8 cellular contexts compared by ENCODE assay signal in genomic region chr10:50310560-50311174, GRCh38. TPM values are rescaled to one million over a fixed set of nuclear protein-coding genes. Genes with fewer than 3 reads are reported as not detected.
DNase-seq lines count a peak whose midpoint lies in the region; ATAC-seq and TF ChIP-seq lines count a peak whose summit lies in the region.

No MANE protein-coding gene starts in this region.

- H3K27me3 ChIP-seq in liver (ENCODE audit: control insufficient read depth in 4 of 4, insufficient read depth in 4 of 4, low read length in 3 of 4): no peaks in the 10 kb centered on the region

- peaks cover 11% of the 10 kb centered on the region for H3K4me1 Mint-ChIP-seq in activated CD4-positive, alpha-beta memory T cell treated with anti-CD3 and anti-CD28 coated beads for 36 hours (ENCODE audit: low read depth)
- H3K4me1 Mint-ChIP-seq in immature natural killer cell: peaks cover 0 to 5% of the 10 kb centered on the region in 2 donors

- no peaks in the 10 kb centered on the region for H3K4me1 ChIP-seq in liver (ENCODE audit: control insufficient read depth in 4 of 4, insufficient read depth in 4 of 4, low read length in 3 of 4)

- peaks cover 40% of the 10 kb centered on the region for H3K36me3 Mint-ChIP-seq in activated CD4-positive, alpha-beta memory T cell treated with anti-CD3 and anti-CD28 coated beads for 36 hours
- H3K36me3 Mint-ChIP-seq in immature natural killer cell: peaks cover 19 to 37% (median 36%) of the 10 kb centered on the region in 3 donors

- TF ChIP-seq RAD21 in liver (IDR thresholded peaks at IDR 0.05): peak; percentile 58 to 78

- H3K27ac Mint-ChIP-seq in activated CD4-positive, alpha-beta memory T cell treated with anti-CD3 and anti-CD28 coated beads for 36 hours: no peak overlapping the region
- H3K27ac Mint-ChIP-seq in immature natural killer cell: no peak overlapping the region

- H3K36me3 ChIP-seq in liver (ENCODE audit: control insufficient read depth in 4 of 4, insufficient read depth in 3 of 4, low read depth in 1 of 4, low read length in 3 of 4): peaks cover 5 to 41% (median 23%) of the 10 kb centered on the region in 4 donors

- H3K9ac ChIP-seq in liver (ENCODE audit: low read depth in 1 of 2, low read length in 2 of 2): no peak overlapping the region

- no peaks in the 10 kb centered on the region for H3K27me3 Mint-ChIP-seq in activated CD4-positive, alpha-beta memory T cell treated with anti-CD3 and anti-CD28 coated beads for 36 hours
- H3K27me3 Mint-ChIP-seq in immature natural killer cell (ENCODE audit: low read depth in 3 of 3): no peaks in the 10 kb centered on the region

- TF ChIP-seq CTCF in liver (IDR thresholded peaks at IDR 0.05; ENCODE audit: low read depth, low read length, missing input control): peak; percentile 44

- DNase-seq in A172 (ENCODE audit: low spot score): peak; percentile 41
- DNase-seq in activated CD4-positive, alpha-beta memory T cell treated with anti-CD3 and anti-CD28 coated beads for 36 hours: peak; percentile 46
- DNase-seq in immature natural killer cell: no peak
- DNase-seq in amniotic stem cell (lab: John Stamatoyannopoulos, UW): no peak

- ATAC-seq in GM18498 (IDR thresholded peaks at IDR 0.05; ENCODE audit: unreplicated experiment) (peak; percentile 84), HG03460 (IDR thresholded peaks at IDR 0.05; ENCODE audit: unreplicated experiment) (peak; percentile 72), HG02884 (IDR thresholded peaks at IDR 0.05; ENCODE audit: unreplicated experiment) (no peak)

- CTCF ChIA-PET in activated CD4-positive, alpha-beta memory T cell treated with anti-CD3 and anti-CD28 coated beads for 36 hours (lab: Charles Lee): interaction anchor here (0.6 to 1.3 kb wide), 4 partner anchors 13 to 311 kb away, joined by 3 read pairs; no protein-coding TSS in a partner anchor

- POLR2A ChIA-PET in activated CD4-positive, alpha-beta memory T cell treated with anti-CD3 and anti-CD28 coated beads for 36 hours (lab: Charles Lee): no interaction called here

- WGBS in liver: 94% methylated on average over 4 of the region's 4 CpGs

- no peak overlapping the region for H3K27ac ChIP-seq in liver (ENCODE audit: low read depth in 1 of 2, low read length in 2 of 2)

- H3K4me3 ChIP-seq in liver (ENCODE audit: low read depth in 1 of 3, low read length in 3 of 3): no peak overlapping the region

- H3K9me3 Mint-ChIP-seq in activated CD4-positive, alpha-beta memory T cell treated with anti-CD3 and anti-CD28 coated beads for 36 hours: peaks cover 7% of the 10 kb centered on the region
- H3K9me3 Mint-ChIP-seq in immature natural killer cell: no peaks in the 10 kb centered on the region

- no peak overlapping the region for H3K4me3 Mint-ChIP-seq in activated CD4-positive, alpha-beta memory T cell treated with anti-CD3 and anti-CD28 coated beads for 36 hours
- no peak overlapping the region for H3K4me3 Mint-ChIP-seq in immature natural killer cell

- H3K9me3 ChIP-seq in liver (ENCODE audit: control insufficient read depth in 4 of 4, low read length in 3 of 4): no peaks in the 10 kb centered on the region

- intact Hi-C loops in activated CD4-positive, alpha-beta memory T cell treated with anti-CD3 and anti-CD28 coated beads for 36 hours (cut with micrococcal nuclease): no loop called here

TF ChIP-seq in liver, 16 proteins besides CTCF, POLR2A, EP300 and RAD21:
- TF ChIP-seq MAX (IDR thresholded peaks at IDR 0.05): no peak
- TF ChIP-seq SP1 (IDR thresholded peaks at IDR 0.05): no peak

RNA-seq across cellular contexts. Expression of gene ASAH2, which starts 59.4 kb away (rescaled TPM):
- total RNA-seq in A172 (2014; rRNA removed; shearing (Covaris generic)): 0.46 and 0.83 TPM in 2 replicates
- total RNA-seq in activated CD4-positive, alpha-beta memory T cell treated with anti-CD3 and anti-CD28 coated beads for 36 hours: 1 to 10 TPM; 3.0 to 3.3 TPM
- 1 to 10 TPM in 1 of 2 donors, under 1 TPM in 1; 0.75 to 1.0 TPM for total RNA-seq in liver
- polyA plus RNA-seq in liver (1 to 10 TPM; 1.0 to 3.0 TPM), immature natural killer cell (1 to 10 TPM in 2 of 3 donors, under 1 TPM in 1; 0.93 to 1.5 (median 1.2) TPM)

Comparison
In these comparisons a context has a peak if more than half of its experiments do, and no peak if none do; other contexts are left out.
1. DNase-seq: peak in A172 (single experiment) and activated CD4-positive, alpha-beta memory T cell treated with anti-CD3 and anti-CD28 coated beads for 36 hours (single experiment); none in immature natural killer cell (0 of 3) and amniotic stem cell (single experiment).